In the genomic region with DNA sequence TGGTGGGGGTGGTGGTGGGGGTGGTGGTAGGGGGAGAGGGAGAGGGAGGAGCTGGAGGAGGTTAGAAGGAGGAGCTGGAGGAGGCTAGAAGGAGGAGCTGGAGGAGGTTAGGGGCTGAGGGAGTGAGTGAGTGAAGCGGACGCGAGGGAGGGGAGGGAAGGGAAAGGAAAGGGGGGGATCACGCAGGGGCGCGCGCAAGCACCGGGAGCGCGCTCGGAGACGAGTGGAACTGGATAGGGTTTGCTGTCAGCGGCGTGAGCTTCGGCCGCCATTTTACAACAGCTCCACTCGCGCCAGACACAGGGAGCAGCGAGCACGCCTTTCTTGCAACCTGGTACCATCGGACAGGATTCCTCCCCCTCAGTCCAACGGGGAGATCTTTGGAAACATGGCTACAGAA, we compare ENCODE assay signal across 27 cellular contexts.
"Had no signal": no experiment of that assay in that cellular context is flagged by ENCODE, and none has a peak within 500 bp of the region (broad histone marks: within the 10 kb centered on the region; RNA-seq: fewer than 3 reads in every experiment).

No MANE protein-coding gene starts in this region.

- H3K36me3 ChIP-seq: ascending aorta, cardiac muscle cell, SJCRH30 had no signal

- H3K4me3 ChIP-seq: ascending aorta, cardiac muscle cell, SJCRH30, SK-N-MC had no signal

- DNase-seq: activated CD4-positive, alpha-beta T cell treated with anti-CD3 and anti-CD28 coated beads for 36 hours; activated CD4-positive, alpha-beta T cell treated with anti-CD3 and anti-CD28 coated beads, Interleukin-2, amount 10 ng/mL, durations not matched to agents 7 days and 5 days; activated CD4-positive, alpha-beta T cell treated with anti-CD3 and anti-CD28 coated beads, Interleukin-2, amount 50 U/mL, for 48 hours; activated CD8-positive, alpha-beta T cell treated with anti-CD3 and anti-CD28 coated beads, Interleukin-2, amount 10 ng/mL, durations not matched to agents 7 days and 5 days; activated gamma-delta T cell; activated naive CD4-positive, alpha-beta T cell treated with Interleukin-2 at 50 U/mL for 16 hours; activated naive CD8-positive, alpha-beta T cell treated with anti-CD3 and anti-CD28 coated beads, Interleukin-2, amount 10 ng/mL, durations not matched to agents 7 days and 5 days; activated T-cell treated with anti-CD3 and anti-CD28 coated beads, Interleukin-2, amount 50 U/mL, for 24 hours; amygdala; Kasumi-1; KG1; MM.1S; MV-4-11; NCI-H1092; NCI-H146; NCI-H187; NCI-H2029 treated with DMSO at 0.1 percent for 48 hours; NCI-H2107; NCI-H2171 treated with DMSO at 0.1 percent for 48 hours; NCI-H345; NCI-H524 treated with DMSO at 0.1 percent for 48 hours; SHP77; SJCRH30; T1000 had no signal

- H3K27ac ChIP-seq: ascending aorta, cardiac muscle cell, SJCRH30, SK-N-MC had no signal

- H3K9me3 ChIP-seq: ascending aorta, SJCRH30 had no signal

- H3K4me1 ChIP-seq: ascending aorta, SJCRH30 had no signal

- H3K27me3 ChIP-seq: ascending aorta, cardiac muscle cell, SJCRH30 had no signal
